In the genomic region with DNA sequence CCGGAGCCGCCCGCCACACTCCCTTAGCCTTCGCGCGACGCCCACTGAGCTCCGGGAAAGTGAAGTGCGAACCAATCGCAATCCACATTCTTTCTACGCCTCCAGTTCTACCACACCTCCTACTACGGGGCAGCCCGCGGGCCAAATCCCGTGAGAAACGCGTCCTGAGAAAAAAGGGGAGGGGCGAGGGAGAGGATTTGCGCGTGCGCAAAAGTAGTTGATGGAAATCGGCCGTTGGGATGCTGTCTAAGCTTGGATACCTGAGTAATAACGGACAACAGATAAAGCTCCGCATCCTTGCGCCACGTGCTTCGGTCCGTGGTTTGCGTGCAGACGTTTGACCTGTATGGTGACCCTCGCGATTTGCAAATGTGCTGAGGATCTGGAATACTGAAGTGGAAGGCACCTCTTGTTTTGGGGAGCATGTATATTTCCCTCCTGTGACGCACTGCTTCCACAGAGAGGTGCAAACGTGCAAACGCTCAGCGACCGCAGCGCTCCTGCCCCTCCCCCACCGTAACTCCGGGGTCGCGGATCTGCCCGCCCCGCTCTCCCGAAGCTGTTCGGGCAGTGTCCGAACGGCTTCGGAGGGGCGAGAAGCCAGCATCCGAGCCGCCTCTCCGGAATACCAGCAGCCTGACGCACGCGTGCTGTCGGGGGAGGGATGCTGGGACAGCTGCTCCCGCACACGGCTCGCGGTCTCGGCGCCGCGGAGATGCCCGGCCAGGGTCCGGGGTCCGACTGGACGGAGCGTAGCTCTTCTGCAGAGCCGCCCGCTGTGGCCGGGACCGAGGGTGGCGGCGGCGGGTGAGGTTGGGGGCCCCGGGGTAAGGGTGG, we compare ENCODE assay signal across 8 cellular contexts. TPM values are rescaled to one million over a fixed set of nuclear protein-coding genes. Genes with fewer than 3 reads are reported as not detected.
A peak's percentile ranks its signal among the peaks of the same experiment; 100 is the strongest.
DNase-seq lines count a peak whose midpoint lies in the region; ATAC-seq and TF ChIP-seq lines count a peak whose summit lies in the region.

A gene with protein sequence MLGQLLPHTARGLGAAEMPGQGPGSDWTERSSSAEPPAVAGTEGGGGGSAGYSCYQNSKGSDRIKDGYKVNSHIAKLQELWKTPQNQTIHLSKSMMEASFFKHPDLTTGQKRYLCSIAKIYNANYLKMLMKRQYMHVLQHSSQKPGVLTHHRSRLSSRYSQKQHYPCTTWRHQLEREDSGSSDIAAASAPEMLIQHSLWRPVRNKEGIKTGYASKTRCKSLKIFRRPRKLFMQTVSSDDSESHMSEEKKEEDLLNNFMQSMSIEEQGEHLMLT (plus strand): TSS at position 634 of the 837 bp plus-strand sequence. CDS start 31 bp downstream, at position 665.
TSS of gene GPN3 (minus strand) at position 46 of the 837 bp plus-strand sequence. CDS start 54 bp downstream, outside the sequence.

- H3K27ac ChIP-seq in cardiac muscle cell (peak within 1 kb of the TSS; percentile 88), parathyroid adenoma (peak within 1 kb of the TSS; percentile 77), transverse colon (peak within 1 kb of the TSS; percentile 91 to 98 (median 96))

- DNase-seq in NCI-H1436 (lab: John Stamatoyannopoulos, UW) (peak; percentile 98), T follicular helper cell (ENCODE audit: low read depth) (peak; percentile 92), adipocyte (ENCODE audit: low read depth) (peak; percentile 99), cardiac muscle cell (ENCODE audit: low read depth in 1 of 2, low spot score in 1 of 2) (peak; percentile 99), transverse colon (peak; percentile 97)

- TF ChIP-seq POLR2A in transverse colon (IDR thresholded peaks at IDR 0.05) = peak; percentile 43

- TF ChIP-seq EP300 in transverse colon (IDR thresholded peaks at IDR 0.05; ENCODE audit: low read depth) = no peak

- H3K4me1 ChIP-seq in adipocyte (ENCODE audit: control insufficient read depth, insufficient read depth, low read length) (peaks cover 13% of the 10 kb centered on the region), cardiac muscle cell (ENCODE audit: low read depth) (peaks cover 6% of the 10 kb centered on the region), parathyroid adenoma (no peaks in the 10 kb centered on the region), transverse colon (peaks cover 8 to 34% (median 24%) of the 10 kb centered on the region in 4 donors)

- H3K9me3 ChIP-seq in adipocyte (ENCODE audit: control insufficient read depth, low read length) (no peaks in the 10 kb centered on the region), cardiac muscle cell (ENCODE audit: low read depth) (no peaks in the 10 kb centered on the region), parathyroid adenoma (ENCODE audit: control insufficient read depth, low read length) (no peaks in the 10 kb centered on the region), transverse colon (no peaks in the 10 kb centered on the region)

- in situ Hi-C loops in transverse colon (cut with MboI; ENCODE audit: low pct_ligation_motif_present in 1 of 4, low pct_unique_long_range_greater_than_20kb in 1 of 4, low sequenced_read_pairs in 3 of 4) = loop anchor here in 2 of 4 donors (25.0 kb wide), 2 partner anchors 269 to 369 kb away; partner anchors contain the start of genes CCDC63 (in 2 of the 2) and PPP1CC (in 1 of the 2)

- peaks cover 7% of the 10 kb centered on the region for H3K79me2 ChIP-seq in parathyroid adenoma

- H3K9ac ChIP-seq in adipocyte (ENCODE audit: low read length) = peak within 1 kb of the TSS; percentile 94
- peak within 1 kb of the TSS; percentile 42 for H3K9ac ChIP-seq in parathyroid adenoma

- 0% methylated on average over 12 to 33 of the region's 79 CpGs for WGBS in transverse colon (ENCODE audit: low coverage in 1 of 2), 2 donors

- peak within 1 kb of the TSS; percentile 98 for H2AFZ ChIP-seq in parathyroid adenoma

- peak; percentile 83 for ATAC-seq in HG02798 (IDR thresholded peaks at IDR 0.05; ENCODE audit: poor library complexity, unreplicated experiment)

- peak within 1 kb of the TSS; percentile 80 for H3K4me2 ChIP-seq in parathyroid adenoma (ENCODE audit: low read length)

- TF ChIP-seq CTCF in GM12875 (IDR thresholded peaks at IDR 0.05; ENCODE audit: borderline replicate concordance, insufficient read depth, low read depth, low read length) (no peak), cardiac muscle cell (IDR thresholded peaks at IDR 0.05; ENCODE audit: low read depth, low read length) (no peak), parathyroid adenoma (IDR thresholded peaks at IDR 0.05) (no peak), transverse colon (IDR thresholded peaks at IDR 0.05) (no peak)

- intact Hi-C loops in transverse colon (cut with DNase I; ENCODE audit: low total_unique reads) = loop anchor here (2.0 kb wide), 1 partner anchor 274 kb away; the partner anchor contains the start of gene PPP1CC

- no peaks in the 10 kb centered on the region for H3K27me3 ChIP-seq in adipocyte (replicated peaks; ENCODE audit: control insufficient read depth, insufficient read depth, low read length)
- no peaks in the 10 kb centered on the region for H3K27me3 ChIP-seq in cardiac muscle cell
- H3K27me3 ChIP-seq in parathyroid adenoma (ENCODE audit: control insufficient read depth, insufficient read depth, low read length) = no peaks in the 10 kb centered on the region
- no peaks in the 10 kb centered on the region for H3K27me3 ChIP-seq in transverse colon

- H3K36me3 ChIP-seq in adipocyte (ENCODE audit: control insufficient read depth, insufficient read depth, low read length, severe bottlenecking) (peaks cover 11% of the 10 kb centered on the region), cardiac muscle cell (peaks cover 6% of the 10 kb centered on the region), parathyroid adenoma (ENCODE audit: control insufficient read depth, insufficient read depth, low read length) (no peaks in the 10 kb centered on the region), transverse colon (peaks cover 0 to 8% (median 0%) of the 10 kb centered on the region in 4 donors)

- H3K4me3 ChIP-seq in GM12875 (ENCODE audit: low read depth, low read length) (peak within 1 kb of the TSS; percentile 82), adipocyte (ENCODE audit: low read length) (peak within 1 kb of the TSS; percentile 96), cardiac muscle cell (peak within 1 kb of the TSS; percentile 83), parathyroid adenoma (ENCODE audit: low read depth, low read length) (peak within 1 kb of the TSS; percentile 76), transverse colon (peak within 1 kb of the TSS; percentile 49 to 97 (median 74))

RNA-seq across cellular contexts. Expression of the first gene that starts in this region (rescaled TPM):
- total RNA-seq in cardiac muscle cell = 41.8 and 43.3 TPM in 2 replicates
- polyA plus RNA-seq in cardiac muscle cell = 54.3 and 66.4 TPM in 2 replicates
- 1 to 10 TPM in 3 of 4 donors, not detected in 1; 1.2 to 6.7 (median 1.6) TPM for total RNA-seq in transverse colon

RNA-seq across cellular contexts. Expression of gene GPN3, which starts in this region (rescaled TPM):
- total RNA-seq in cardiac muscle cell (9.9 and 18.6 TPM in 2 replicates), transverse colon (1 to 10 TPM in 3 of 4 donors, not detected in 1; 6.1 to 9.2 (median 8.8) TPM)
- polyA plus RNA-seq in cardiac muscle cell = 48.7 and 57.8 TPM in 2 replicates

Comparison
In these comparisons a context has a peak if more than half of its experiments do, and no peak if none do; other contexts are left out.
1. Peak in every context shown above with its lines: DNase-seq, ATAC-seq, H3K4me3 ChIP-seq and H3K27ac ChIP-seq.